ENCODE assay signal across 2 cellular contexts in the genomic region with DNA sequence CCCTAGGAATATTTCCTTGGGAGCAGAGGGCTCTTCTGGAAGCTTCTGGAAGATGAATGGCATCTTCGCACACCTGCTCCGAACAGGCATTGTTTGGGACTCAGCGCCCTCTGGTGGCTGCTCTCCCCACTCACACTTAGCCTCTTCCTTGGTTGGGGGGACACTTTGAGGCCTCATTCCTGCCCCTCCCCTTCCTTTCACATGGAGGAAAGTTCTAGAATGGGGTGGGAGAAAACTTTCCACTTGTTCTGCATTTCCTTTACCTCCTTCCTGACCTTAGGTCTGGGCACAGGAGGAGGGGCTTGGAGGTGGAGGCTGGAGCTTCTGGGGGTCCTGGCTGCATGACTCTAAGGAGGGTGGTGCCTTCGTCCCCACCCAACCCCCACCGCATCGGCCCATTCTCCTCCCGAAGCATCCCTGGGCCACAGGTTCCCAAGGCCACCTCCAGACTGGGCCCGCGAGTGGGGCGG.
A peak's percentile ranks its signal among the peaks of the same experiment; 100 is the strongest.
TF ChIP-seq lines count a peak whose summit lies in the region.

No MANE protein-coding gene starts in this region.

TF ChIP-seq in SK-N-SH, 30 proteins besides CTCF, POLR2A, EP300 and RAD21 (continued from another document):
- TF ChIP-seq, protein P1, sequence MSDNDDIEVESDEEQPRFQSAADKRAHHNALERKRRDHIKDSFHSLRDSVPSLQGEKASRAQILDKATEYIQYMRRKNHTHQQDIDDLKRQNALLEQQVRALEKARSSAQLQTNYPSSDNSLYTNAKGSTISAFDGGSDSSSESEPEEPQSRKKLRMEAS (IDR thresholded peaks at IDR 0.05; ENCODE audit: low read depth) = no peak
- no peak for TF ChIP-seq NRF1 (IDR thresholded peaks at IDR 0.05; ENCODE audit: low read depth, low read length)
TF ChIP-seq in SK-N-SH: peak in this region for 1.

TF ChIP-seq in K562, 482 proteins besides CTCF, POLR2A, EP300 and RAD21 (continued from another document):
- TF ChIP-seq, protein P2, sequence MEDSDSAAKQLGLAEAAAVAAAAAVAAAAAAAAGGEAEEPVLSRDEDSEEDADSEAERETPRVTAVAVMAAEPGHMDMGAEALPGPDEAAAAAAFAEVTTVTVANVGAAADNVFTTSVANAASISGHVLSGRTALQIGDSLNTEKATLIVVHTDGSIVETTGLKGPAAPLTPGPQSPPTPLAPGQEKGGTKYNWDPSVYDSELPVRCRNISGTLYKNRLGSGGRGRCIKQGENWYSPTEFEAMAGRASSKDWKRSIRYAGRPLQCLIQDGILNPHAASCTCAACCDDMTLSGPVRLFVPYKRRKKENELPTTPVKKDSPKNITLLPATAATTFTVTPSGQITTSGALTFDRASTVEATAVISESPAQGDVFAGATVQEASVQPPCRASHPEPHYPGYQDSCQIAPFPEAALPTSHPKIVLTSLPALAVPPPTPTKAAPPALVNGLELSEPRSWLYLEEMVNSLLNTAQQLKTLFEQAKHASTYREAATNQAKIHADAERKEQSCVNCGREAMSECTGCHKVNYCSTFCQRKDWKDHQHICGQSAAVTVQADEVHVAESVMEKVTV (CRISPR knock-in tag; IDR thresholded peaks at IDR 0.05) = peak; percentile 68
- TF ChIP-seq, protein P3, sequence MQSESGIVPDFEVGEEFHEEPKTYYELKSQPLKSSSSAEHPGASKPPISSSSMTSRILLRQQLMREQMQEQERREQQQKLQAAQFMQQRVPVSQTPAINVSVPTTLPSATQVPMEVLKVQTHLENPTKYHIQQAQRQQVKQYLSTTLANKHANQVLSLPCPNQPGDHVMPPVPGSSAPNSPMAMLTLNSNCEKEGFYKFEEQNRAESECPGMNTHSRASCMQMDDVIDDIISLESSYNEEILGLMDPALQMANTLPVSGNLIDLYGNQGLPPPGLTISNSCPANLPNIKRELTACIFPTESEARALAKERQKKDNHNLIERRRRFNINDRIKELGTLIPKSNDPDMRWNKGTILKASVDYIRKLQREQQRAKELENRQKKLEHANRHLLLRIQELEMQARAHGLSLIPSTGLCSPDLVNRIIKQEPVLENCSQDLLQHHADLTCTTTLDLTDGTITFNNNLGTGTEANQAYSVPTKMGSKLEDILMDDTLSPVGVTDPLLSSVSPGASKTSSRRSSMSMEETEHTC (IDR thresholded peaks at IDR 0.05) = no peak
- TF ChIP-seq RCOR1 (IDR thresholded peaks at IDR 0.05; ENCODE audit: borderline replicate concordance in 1 of 2, low read depth in 2 of 2, low read length in 2 of 2) = peak in 1 of 2 experiments; percentile 44; a peak in 1 of 4 replicates
- no peak for TF ChIP-seq CHD1 (IDR thresholded peaks at IDR 0.05; ENCODE audit: low read length)
- TF ChIP-seq ETV5 (CRISPR knock-in tag; IDR thresholded peaks at IDR 0.05; ENCODE audit: low read depth) = no peak
- TF ChIP-seq CC2D1A (IDR thresholded peaks at IDR 0.05) = 0 out of 2 replicates have a peak, but pooled peaks have one; percentile 56
- no peak for TF ChIP-seq PRMT5 (CRISPR knock-in tag; IDR thresholded peaks at IDR 0.05)
- peak; percentile 92 for TF ChIP-seq SMC3 (conservative IDR thresholded peaks at IDR 0.05; ENCODE audit: insufficient read depth, low read depth, low read length)
